In the genomic region with DNA sequence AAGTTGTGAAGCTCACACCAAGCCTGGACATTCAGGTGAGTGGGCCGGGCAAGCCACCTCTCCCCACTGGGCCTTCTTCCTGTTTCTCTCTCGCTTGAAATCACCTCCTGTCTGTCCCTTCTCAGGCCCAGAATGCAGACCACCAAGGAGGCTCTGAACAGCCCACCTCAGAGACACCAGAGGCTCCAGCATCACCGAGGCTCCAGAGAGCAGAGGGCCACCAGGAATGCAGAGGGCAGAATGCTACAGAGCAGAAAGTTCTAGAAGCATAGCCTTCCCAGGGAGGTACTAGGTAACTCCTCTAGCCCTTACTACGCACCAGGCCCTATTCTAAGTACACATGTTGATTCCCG, we compare ENCODE assay signal across 22 cellular contexts. TPM values are rescaled to one million over a fixed set of nuclear protein-coding genes. Genes with fewer than 3 reads are reported as not detected.
DNase-seq lines count a peak whose midpoint lies in the region; ATAC-seq and TF ChIP-seq lines count a peak whose summit lies in the region.
"Had no signal": no experiment of that assay in that cellular context is flagged by ENCODE, and none has a peak within 500 bp of the region (broad histone marks: within the 10 kb centered on the region; RNA-seq: fewer than 3 reads in every experiment).

No MANE protein-coding gene starts in this region.

- TF ChIP-seq CTCF in OCI-LY7 (conservative IDR thresholded peaks at IDR 0.05; ENCODE audit: low read length): no peak
- TF ChIP-seq CTCF in chondrocyte (IDR thresholded peaks at IDR 0.05): no peak
- no peak for TF ChIP-seq CTCF in body of pancreas (IDR thresholded peaks at IDR 0.05)

- H3K36me3 ChIP-seq in OCI-LY7 (ENCODE audit: insufficient read depth, low read length) (no peaks in the 10 kb centered on the region), body of pancreas (replicated peaks in 1 of 2; ENCODE audit: insufficient read depth in 1 of 2, low read depth in 2 of 2) (no peaks in the 10 kb centered on the region)
- H3K36me3 ChIP-seq: colonic mucosa, gastroesophageal sphincter had no signal

- intact Hi-C loops in OCI-LY7 (cut with micrococcal nuclease; ENCODE audit: unreplicated experiment): no loop called here
- intact Hi-C loops in body of pancreas (cut with DNase I): loop anchor here (5.0 kb wide), 1 partner anchor 38 kb away; no protein-coding TSS in a partner anchor

- 54 to 88% methylated on average over 2 to 5 of the region's 5 CpGs for WGBS in body of pancreas, 2 donors

- TF ChIP-seq POLR2A in body of pancreas (IDR thresholded peaks at IDR 0.05): no peak

- no peak overlapping the region for H3K4me3 Mint-ChIP-seq in stimulated activated naive CD8-positive, alpha-beta T cell treated with anti-CD3 and anti-CD28 coated beads, Interleukin-15, Interleukin-2, amounts not matched to agents 100 ng/mL and 50 ng/mL, for 24 hours
- H3K4me3 Mint-ChIP-seq in chondrocyte (ENCODE audit: unreplicated experiment): no peak overlapping the region
- H3K4me3 Mint-ChIP-seq: naive B cell had no signal

- no peaks in the 10 kb centered on the region for H3K79me2 ChIP-seq in OCI-LY7 (ENCODE audit: insufficient read depth, low read depth, low read length)

- H3K4me1 ChIP-seq in OCI-LY7 (ENCODE audit: insufficient read depth, low read length, poor library complexity, severe bottlenecking): peaks cover 3% of the 10 kb centered on the region
- peaks cover 3% of the 10 kb centered on the region for H3K4me1 ChIP-seq in body of pancreas

- H3K4me1 Mint-ChIP-seq in stimulated activated naive CD8-positive, alpha-beta T cell treated with anti-CD3 and anti-CD28 coated beads, Interleukin-15, Interleukin-2, amounts not matched to agents 100 ng/mL and 50 ng/mL, for 24 hours (ENCODE audit: low read depth): peaks cover 95% of the 10 kb centered on the region
- peaks cover 3% of the 10 kb centered on the region for H3K4me1 Mint-ChIP-seq in chondrocyte (ENCODE audit: low read depth)

- H3K9me3 ChIP-seq in OCI-LY7 (ENCODE audit: low read length) (peaks cover 15% of the 10 kb centered on the region; the same call in 1 of the 2 replicates), body of pancreas (peaks cover 0 to 7% (median 0%) of the 10 kb centered on the region in 3 donors)
- H3K9me3 ChIP-seq: colonic mucosa, gastroesophageal sphincter, psoas muscle had no signal

- no peaks in the 10 kb centered on the region for H3K27me3 Mint-ChIP-seq in stimulated activated naive CD8-positive, alpha-beta T cell treated with anti-CD3 and anti-CD28 coated beads, Interleukin-15, Interleukin-2, amounts not matched to agents 100 ng/mL and 50 ng/mL, for 24 hours
- H3K27me3 Mint-ChIP-seq in chondrocyte (ENCODE audit: low read depth): peaks cover 11% of the 10 kb centered on the region

- CTCF ChIA-PET in OCI-LY7 (lab: Charles Lee; ENCODE audit: unreplicated experiment): no interaction called here

- no peaks in the 10 kb centered on the region for H3K9me3 Mint-ChIP-seq in stimulated activated naive CD8-positive, alpha-beta T cell treated with anti-CD3 and anti-CD28 coated beads, Interleukin-15, Interleukin-2, amounts not matched to agents 100 ng/mL and 50 ng/mL, for 24 hours
- no peaks in the 10 kb centered on the region for H3K9me3 Mint-ChIP-seq in chondrocyte (ENCODE audit: low read depth)

- BruUV-seq in OCI-LY7 (replicated peaks; lab: Mats Ljungman, UMichigan): no TSS peak

- peak overlapping the region; percentile 98 for H3K27ac Mint-ChIP-seq in stimulated activated naive CD8-positive, alpha-beta T cell treated with anti-CD3 and anti-CD28 coated beads, Interleukin-15, Interleukin-2, amounts not matched to agents 100 ng/mL and 50 ng/mL, for 24 hours
- H3K27ac Mint-ChIP-seq in chondrocyte (ENCODE audit: unreplicated experiment): no peak overlapping the region
- H3K27ac Mint-ChIP-seq: naive B cell had no signal

- no peaks in the 10 kb centered on the region for H3K9me2 ChIP-seq in OCI-LY7 (ENCODE audit: insufficient read depth, low read length)

- H3K4me3 ChIP-seq in OCI-LY7 (ENCODE audit: low read depth, low read length, poor library complexity, severe bottlenecking) (no peak overlapping the region), body of pancreas (no peak overlapping the region)
- H3K4me3 ChIP-seq: colonic mucosa, gastroesophageal sphincter, PC-9, psoas muscle had no signal

- H3K27me3 ChIP-seq in body of pancreas: no peaks in the 10 kb centered on the region
- H3K27me3 ChIP-seq: colonic mucosa had no signal

- H4K20me1 ChIP-seq in OCI-LY7 (ENCODE audit: insufficient read depth, low read length): no peaks in the 10 kb centered on the region

- no peak overlapping the region for H3K4me2 ChIP-seq in OCI-LY7 (ENCODE audit: low read length)
- H3K4me2 ChIP-seq: PC-9 had no signal

- no peaks in the 10 kb centered on the region for H3K36me3 Mint-ChIP-seq in stimulated activated naive CD8-positive, alpha-beta T cell treated with anti-CD3 and anti-CD28 coated beads, Interleukin-15, Interleukin-2, amounts not matched to agents 100 ng/mL and 50 ng/mL, for 24 hours (ENCODE audit: low read depth)
- H3K36me3 Mint-ChIP-seq in chondrocyte (ENCODE audit: low read depth): no peaks in the 10 kb centered on the region
- H3K36me3 Mint-ChIP-seq: naive B cell had no signal

- DNase-seq in stimulated activated naive CD8-positive, alpha-beta T cell treated with anti-CD3 and anti-CD28 coated beads, Interleukin-15, Interleukin-2, amounts not matched to agents 100 U/mL and 50 U/mL, for 24 hours: no peak
- DNase-seq in OCI-LY7 (ENCODE audit: low spot score) (no peak), chondrocyte (ENCODE audit: low spot score) (peak; percentile 27), NCI-H345 (lab: John Stamatoyannopoulos, UW) (no peak), NCI-H1092 (lab: John Stamatoyannopoulos, UW) (no peak), body of pancreas (no peak)
- DNase-seq: AML-193, anterior cingulate cortex, colonic mucosa, DMS153, Kasumi-1, naive B cell, NCI-H146, NCI-H510A, PC-9 had no signal

- H3K27ac ChIP-seq in OCI-LY7 (ENCODE audit: low read depth, low read length, poor library complexity, severe bottlenecking): no peak overlapping the region
- H3K27ac ChIP-seq in body of pancreas: no peak overlapping the region
- H3K27ac ChIP-seq: colonic mucosa, gastroesophageal sphincter, PC-9, psoas muscle, VCaP had no signal

- POLR2A ChIA-PET in OCI-LY7 (lab: Charles Lee): no interaction called here

- H2AFZ ChIP-seq in OCI-LY7 (ENCODE audit: low read length): 0 out of 2 replicates have a peak overlapping the region, but pooled peaks have one; percentile 37
- H2AFZ ChIP-seq: PC-9 had no signal

- ATAC-seq in stimulated activated naive CD8-positive, alpha-beta T cell treated with anti-CD3 and anti-CD28 coated beads, Interleukin-15, Interleukin-2, amounts not matched to agents 100 U/mL and 50 U/mL, for 24 hours: no peak
- no peak for ATAC-seq in body of pancreas
- ATAC-seq: gastroesophageal sphincter, psoas muscle, SK-N-SH treated with all-trans-retinoic acid at 6 μM for 48 hours had no signal

RNA-seq across cellular contexts. Expression of a gene that starts 14.8 kb away (rescaled TPM):
- total RNA-seq in OCI-LY7 (2014; rRNA removed; shearing (Covaris generic)): not detected in 2 replicates
- not detected in 2 replicates for total RNA-seq in OCI-LY7 (2022)
- total RNA-seq in chondrocyte: 0.37 TPM in 1 of 3 replicates, not detected in the others
- total RNA-seq in body of pancreas: 1 to 10 TPM in 1 of 2 donors, under 1 TPM in 1; 0.78 to 2.3 TPM
- total RNA-seq: endothelial cell of umbilical vein had no signal

RNA-seq across cellular contexts. Expression of a gene that starts 23.5 kb away (rescaled TPM):
- total RNA-seq in OCI-LY7 (2014; rRNA removed; shearing (Covaris generic)): 6.8 and 7.3 TPM in 2 replicates
- total RNA-seq in OCI-LY7 (2022): 18.7 and 19.6 TPM in 2 replicates
- 11.3 to 27.7 TPM (median 14.6 TPM) in 3 replicates for total RNA-seq in chondrocyte
- 1 to 10 TPM; 2.0 to 4.7 TPM for total RNA-seq in body of pancreas

RNA-seq across cellular contexts. Expression of a gene that starts 47.8 kb away (rescaled TPM):
- total RNA-seq in OCI-LY7 (2014; rRNA removed; shearing (Covaris generic)): 0.05 and 0.25 TPM in 2 replicates
- total RNA-seq in OCI-LY7 (2022): 0.30 TPM in 2 replicates
- not detected in 3 replicates for total RNA-seq in chondrocyte
- total RNA-seq in body of pancreas: 1 to 10 TPM; 1.3 to 4.2 TPM
- total RNA-seq: endothelial cell of umbilical vein, gastroesophageal sphincter, lower leg skin, PC-9, psoas muscle had no signal

RNA-seq across cellular contexts. Expression of a gene that starts 55.0 kb away (rescaled TPM):
- total RNA-seq in OCI-LY7 (2014; rRNA removed; shearing (Covaris generic)): not detected in 2 replicates
- total RNA-seq in OCI-LY7 (2022) (not detected in 2 replicates), chondrocyte (not detected in 3 replicates), body of pancreas (under 1 TPM; 0.33 to 0.52 TPM)
- total RNA-seq: endothelial cell of umbilical vein, gastroesophageal sphincter, psoas muscle had no signal
